ENCODE assay signal across 1 cellular context in genomic region chr10:72316386-72316700, GRCh38.
TF ChIP-seq lines count a peak whose summit lies in the region.

No MANE protein-coding gene starts in this region.

TF ChIP-seq in HEK293, 187 proteins besides CTCF, POLR2A, EP300 and RAD21 (continued from another document):
- TF ChIP-seq, protein P1, sequence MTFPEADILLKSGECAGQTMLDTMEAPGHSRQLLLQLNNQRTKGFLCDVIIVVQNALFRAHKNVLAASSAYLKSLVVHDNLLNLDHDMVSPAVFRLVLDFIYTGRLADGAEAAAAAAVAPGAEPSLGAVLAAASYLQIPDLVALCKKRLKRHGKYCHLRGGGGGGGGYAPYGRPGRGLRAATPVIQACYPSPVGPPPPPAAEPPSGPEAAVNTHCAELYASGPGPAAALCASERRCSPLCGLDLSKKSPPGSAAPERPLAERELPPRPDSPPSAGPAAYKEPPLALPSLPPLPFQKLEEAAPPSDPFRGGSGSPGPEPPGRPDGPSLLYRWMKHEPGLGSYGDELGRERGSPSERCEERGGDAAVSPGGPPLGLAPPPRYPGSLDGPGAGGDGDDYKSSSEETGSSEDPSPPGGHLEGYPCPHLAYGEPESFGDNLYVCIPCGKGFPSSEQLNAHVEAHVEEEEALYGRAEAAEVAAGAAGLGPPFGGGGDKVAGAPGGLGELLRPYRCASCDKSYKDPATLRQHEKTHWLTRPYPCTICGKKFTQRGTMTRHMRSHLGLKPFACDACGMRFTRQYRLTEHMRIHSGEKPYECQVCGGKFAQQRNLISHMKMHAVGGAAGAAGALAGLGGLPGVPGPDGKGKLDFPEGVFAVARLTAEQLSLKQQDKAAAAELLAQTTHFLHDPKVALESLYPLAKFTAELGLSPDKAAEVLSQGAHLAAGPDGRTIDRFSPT (tag by site-specific recombination; IDR thresholded peaks at IDR 0.05): no peak
- TF ChIP-seq YY1 (tag by site-specific recombination; IDR thresholded peaks at IDR 0.05): no peak
- TF ChIP-seq, protein P2, sequence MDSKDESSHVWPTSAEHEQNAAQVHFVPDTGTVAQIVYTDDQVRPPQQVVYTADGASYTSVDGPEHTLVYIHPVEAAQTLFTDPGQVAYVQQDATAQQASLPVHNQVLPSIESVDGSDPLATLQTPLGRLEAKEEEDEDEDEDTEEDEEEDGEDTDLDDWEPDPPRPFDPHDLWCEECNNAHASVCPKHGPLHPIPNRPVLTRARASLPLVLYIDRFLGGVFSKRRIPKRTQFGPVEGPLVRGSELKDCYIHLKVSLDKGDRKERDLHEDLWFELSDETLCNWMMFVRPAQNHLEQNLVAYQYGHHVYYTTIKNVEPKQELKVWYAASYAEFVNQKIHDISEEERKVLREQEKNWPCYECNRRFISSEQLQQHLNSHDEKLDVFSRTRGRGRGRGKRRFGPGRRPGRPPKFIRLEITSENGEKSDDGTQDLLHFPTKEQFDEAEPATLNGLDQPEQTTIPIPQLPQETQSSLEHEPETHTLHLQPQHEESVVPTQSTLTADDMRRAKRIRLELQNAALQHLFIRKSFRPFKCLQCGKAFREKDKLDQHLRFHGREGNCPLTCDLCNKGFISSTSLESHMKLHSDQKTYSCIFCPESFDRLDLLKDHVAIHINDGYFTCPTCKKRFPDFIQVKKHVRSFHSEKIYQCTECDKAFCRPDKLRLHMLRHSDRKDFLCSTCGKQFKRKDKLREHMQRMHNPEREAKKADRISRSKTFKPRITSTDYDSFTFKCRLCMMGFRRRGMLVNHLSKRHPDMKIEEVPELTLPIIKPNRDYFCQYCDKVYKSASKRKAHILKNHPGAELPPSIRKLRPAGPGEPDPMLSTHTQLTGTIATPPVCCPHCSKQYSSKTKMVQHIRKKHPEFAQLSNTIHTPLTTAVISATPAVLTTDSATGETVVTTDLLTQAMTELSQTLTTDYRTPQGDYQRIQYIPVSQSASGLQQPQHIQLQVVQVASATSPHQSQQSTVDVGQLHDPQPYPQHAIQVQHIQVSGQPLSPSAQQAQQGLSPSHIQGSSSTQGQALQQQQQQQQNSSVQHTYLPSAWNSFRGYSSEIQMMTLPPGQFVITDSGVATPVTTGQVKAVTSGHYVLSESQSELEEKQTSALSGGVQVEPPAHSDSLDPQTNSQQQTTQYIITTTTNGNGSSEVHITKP (tag by site-specific recombination; IDR thresholded peaks at IDR 0.05): peak; percentile 63
TF ChIP-seq in HEK293: peak in this region for 1.
